2 cellular contexts compared by ENCODE assay signal in the genomic region with DNA sequence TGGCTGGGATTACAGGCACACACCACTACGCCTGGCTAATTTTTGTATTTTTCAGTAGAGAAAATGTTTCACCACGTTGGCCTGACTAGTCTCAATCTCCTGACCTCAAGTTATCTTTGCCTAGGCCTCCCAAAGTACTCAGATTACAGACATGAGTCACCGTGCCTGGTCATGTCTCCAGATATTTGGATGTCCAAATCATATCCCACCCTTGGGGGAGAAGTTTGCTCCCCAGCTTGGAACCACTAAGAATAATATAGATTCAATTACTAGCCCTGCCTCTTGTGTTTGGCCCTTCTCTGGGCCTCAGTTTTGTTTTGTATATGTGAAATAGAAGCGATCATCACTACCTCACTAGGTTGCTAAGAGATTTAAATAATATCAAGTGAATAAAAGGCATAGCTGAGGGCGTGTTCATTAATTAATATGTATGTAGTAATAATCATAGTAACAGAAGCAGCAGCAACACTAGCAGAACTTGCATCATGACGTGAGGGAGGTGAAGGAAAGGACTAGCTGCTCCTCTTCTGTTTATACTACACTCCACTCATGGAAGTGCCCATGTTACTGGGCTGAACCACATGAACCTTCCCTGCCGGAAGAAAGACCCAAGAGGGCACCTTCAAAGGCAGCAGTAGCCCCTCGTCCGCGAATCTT.
TF ChIP-seq lines count a peak whose summit lies in the region.

No MANE protein-coding gene starts in this region.

TF ChIP-seq in SK-N-SH, 30 proteins besides CTCF, POLR2A, EP300 and RAD21 (continues in another document):
- TF ChIP-seq NRF1 (IDR thresholded peaks at IDR 0.05; ENCODE audit: low read depth, low read length) (no peak), CHD2 (IDR thresholded peaks at IDR 0.05; ENCODE audit: low read length, partially characterized antibody) (no peak), SMC3 (IDR thresholded peaks at IDR 0.05; ENCODE audit: low read depth, low read length) (no peak), FOXM1 (IDR thresholded peaks at IDR 0.05; ENCODE audit: low read depth) (no peak), TCF12 (IDR thresholded peaks at IDR 0.05) (peak; percentile 37; the same call in 1 of the 2 replicates), GABPA (IDR thresholded peaks at IDR 0.05; ENCODE audit: low read depth) (no peak), TEAD4 (IDR thresholded peaks at IDR 0.05; ENCODE audit: borderline replicate concordance, insufficient read depth) (no peak), EZH2phosphoT487 (IDR thresholded peaks at IDR 0.05; ENCODE audit: borderline replicate concordance, low read depth) (no peak), RXRA (IDR thresholded peaks at IDR 0.05; ENCODE audit: borderline replicate concordance, low read depth) (0 out of 2 replicates have a peak, but pooled peaks have one; percentile 42), GATA2 (CRISPR knock-in tag; IDR thresholded peaks at IDR 0.05) (no peak), ELF1 (IDR thresholded peaks at IDR 0.05) (no peak), TAF1 (IDR thresholded peaks at IDR 0.05; ENCODE audit: borderline replicate concordance, low read depth, low read length) (no peak), RCOR1 (IDR thresholded peaks at IDR 0.05; ENCODE audit: low read length) (no peak), JUND (IDR thresholded peaks at IDR 0.05) (peak; percentile 40; the same call in 1 of the 2 replicates), FOXJ3 (CRISPR knock-in tag; IDR thresholded peaks at IDR 0.05) (no peak), NFIC (IDR thresholded peaks at IDR 0.05; ENCODE audit: borderline replicate concordance) (peak; percentile 9; the same call in 1 of the 2 replicates), MEF2A (IDR thresholded peaks at IDR 0.05; ENCODE audit: borderline replicate concordance, low read depth) (no peak), SIN3A (IDR thresholded peaks at IDR 0.05; ENCODE audit: borderline replicate concordance, low read depth, low read length) (no peak), RFX5 (IDR thresholded peaks at IDR 0.05; ENCODE audit: low read length) (no peak), MXI1 (IDR thresholded peaks at IDR 0.05; ENCODE audit: low read depth, low read length) (no peak), FOSL2 (IDR thresholded peaks at IDR 0.05; ENCODE audit: borderline replicate concordance, low read depth) (peak; percentile 74)
- TF ChIP-seq, protein P1, sequence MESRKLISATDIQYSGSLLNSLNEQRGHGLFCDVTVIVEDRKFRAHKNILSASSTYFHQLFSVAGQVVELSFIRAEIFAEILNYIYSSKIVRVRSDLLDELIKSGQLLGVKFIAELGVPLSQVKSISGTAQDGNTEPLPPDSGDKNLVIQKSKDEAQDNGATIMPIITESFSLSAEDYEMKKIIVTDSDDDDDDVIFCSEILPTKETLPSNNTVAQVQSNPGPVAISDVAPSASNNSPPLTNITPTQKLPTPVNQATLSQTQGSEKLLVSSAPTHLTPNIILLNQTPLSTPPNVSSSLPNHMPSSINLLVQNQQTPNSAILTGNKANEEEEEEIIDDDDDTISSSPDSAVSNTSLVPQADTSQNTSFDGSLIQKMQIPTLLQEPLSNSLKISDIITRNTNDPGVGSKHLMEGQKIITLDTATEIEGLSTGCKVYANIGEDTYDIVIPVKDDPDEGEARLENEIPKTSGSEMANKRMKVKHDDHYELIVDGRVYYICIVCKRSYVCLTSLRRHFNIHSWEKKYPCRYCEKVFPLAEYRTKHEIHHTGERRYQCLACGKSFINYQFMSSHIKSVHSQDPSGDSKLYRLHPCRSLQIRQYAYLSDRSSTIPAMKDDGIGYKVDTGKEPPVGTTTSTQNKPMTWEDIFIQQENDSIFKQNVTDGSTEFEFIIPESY (IDR thresholded peaks at IDR 0.05; ENCODE audit: borderline replicate concordance, low read depth): no peak
- TF ChIP-seq, protein P2, sequence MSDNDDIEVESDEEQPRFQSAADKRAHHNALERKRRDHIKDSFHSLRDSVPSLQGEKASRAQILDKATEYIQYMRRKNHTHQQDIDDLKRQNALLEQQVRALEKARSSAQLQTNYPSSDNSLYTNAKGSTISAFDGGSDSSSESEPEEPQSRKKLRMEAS (IDR thresholded peaks at IDR 0.05; ENCODE audit: low read depth): no peak
- TF ChIP-seq, protein P3, sequence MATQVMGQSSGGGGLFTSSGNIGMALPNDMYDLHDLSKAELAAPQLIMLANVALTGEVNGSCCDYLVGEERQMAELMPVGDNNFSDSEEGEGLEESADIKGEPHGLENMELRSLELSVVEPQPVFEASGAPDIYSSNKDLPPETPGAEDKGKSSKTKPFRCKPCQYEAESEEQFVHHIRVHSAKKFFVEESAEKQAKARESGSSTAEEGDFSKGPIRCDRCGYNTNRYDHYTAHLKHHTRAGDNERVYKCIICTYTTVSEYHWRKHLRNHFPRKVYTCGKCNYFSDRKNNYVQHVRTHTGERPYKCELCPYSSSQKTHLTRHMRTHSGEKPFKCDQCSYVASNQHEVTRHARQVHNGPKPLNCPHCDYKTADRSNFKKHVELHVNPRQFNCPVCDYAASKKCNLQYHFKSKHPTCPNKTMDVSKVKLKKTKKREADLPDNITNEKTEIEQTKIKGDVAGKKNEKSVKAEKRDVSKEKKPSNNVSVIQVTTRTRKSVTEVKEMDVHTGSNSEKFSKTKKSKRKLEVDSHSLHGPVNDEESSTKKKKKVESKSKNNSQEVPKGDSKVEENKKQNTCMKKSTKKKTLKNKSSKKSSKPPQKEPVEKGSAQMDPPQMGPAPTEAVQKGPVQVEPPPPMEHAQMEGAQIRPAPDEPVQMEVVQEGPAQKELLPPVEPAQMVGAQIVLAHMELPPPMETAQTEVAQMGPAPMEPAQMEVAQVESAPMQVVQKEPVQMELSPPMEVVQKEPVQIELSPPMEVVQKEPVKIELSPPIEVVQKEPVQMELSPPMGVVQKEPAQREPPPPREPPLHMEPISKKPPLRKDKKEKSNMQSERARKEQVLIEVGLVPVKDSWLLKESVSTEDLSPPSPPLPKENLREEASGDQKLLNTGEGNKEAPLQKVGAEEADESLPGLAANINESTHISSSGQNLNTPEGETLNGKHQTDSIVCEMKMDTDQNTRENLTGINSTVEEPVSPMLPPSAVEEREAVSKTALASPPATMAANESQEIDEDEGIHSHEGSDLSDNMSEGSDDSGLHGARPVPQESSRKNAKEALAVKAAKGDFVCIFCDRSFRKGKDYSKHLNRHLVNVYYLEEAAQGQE (IDR thresholded peaks at IDR 0.05; ENCODE audit: low read depth, low read length): no peak
- TF ChIP-seq, protein P4, sequence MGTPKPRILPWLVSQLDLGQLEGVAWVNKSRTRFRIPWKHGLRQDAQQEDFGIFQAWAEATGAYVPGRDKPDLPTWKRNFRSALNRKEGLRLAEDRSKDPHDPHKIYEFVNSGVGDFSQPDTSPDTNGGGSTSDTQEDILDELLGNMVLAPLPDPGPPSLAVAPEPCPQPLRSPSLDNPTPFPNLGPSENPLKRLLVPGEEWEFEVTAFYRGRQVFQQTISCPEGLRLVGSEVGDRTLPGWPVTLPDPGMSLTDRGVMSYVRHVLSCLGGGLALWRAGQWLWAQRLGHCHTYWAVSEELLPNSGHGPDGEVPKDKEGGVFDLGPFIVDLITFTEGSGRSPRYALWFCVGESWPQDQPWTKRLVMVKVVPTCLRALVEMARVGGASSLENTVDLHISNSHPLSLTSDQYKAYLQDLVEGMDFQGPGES (IDR thresholded peaks at IDR 0.05; ENCODE audit: low read depth, low read length): no peak

TF ChIP-seq in H1, 55 proteins besides CTCF, POLR2A, EP300 and RAD21:
- TF ChIP-seq RFX5 (IDR thresholded peaks at IDR 0.05; ENCODE audit: borderline replicate concordance, low read depth, low read length): no peak
- TF ChIP-seq GTF2F1 (IDR thresholded peaks at IDR 0.05; ENCODE audit: borderline replicate concordance, low read depth, low read length): no peak
- no peak for TF ChIP-seq SIN3A (conservative IDR thresholded peaks at IDR 0.05 in 1 of 2, IDR thresholded peaks at IDR 0.05 in 1 of 2; ENCODE audit: low read depth in 1 of 2, low read length in 2 of 2)
- TF ChIP-seq SIX5 (IDR thresholded peaks at IDR 0.05; ENCODE audit: low read depth, low read length): no peak
- TF ChIP-seq BCL11A (IDR thresholded peaks at IDR 0.05; ENCODE audit: low read depth in 2 of 2, low read length in 2 of 2): no peak
- no peak for TF ChIP-seq FOSL1 (IDR thresholded peaks at IDR 0.05; ENCODE audit: insufficient read depth, low read depth, low read length)
- TF ChIP-seq TCF12 (IDR thresholded peaks at IDR 0.05; ENCODE audit: low read depth, low read length): no peak
- TF ChIP-seq CHD1 (IDR thresholded peaks at IDR 0.05; ENCODE audit: low read depth, low read length): no peak
- no peak for TF ChIP-seq RNF2 (IDR thresholded peaks at IDR 0.05; ENCODE audit: borderline replicate concordance, low read depth, low read length, missing control alignments, poor library complexity, severe bottlenecking)
- no peak for TF ChIP-seq BACH1 (IDR thresholded peaks at IDR 0.05; ENCODE audit: low read length)
- TF ChIP-seq SUZ12 (IDR thresholded peaks at IDR 0.05; ENCODE audit: low read length): no peak
- TF ChIP-seq YY1 (IDR thresholded peaks at IDR 0.05; ENCODE audit: low read depth, low read length): no peak
- TF ChIP-seq TAF1 (IDR thresholded peaks at IDR 0.05; ENCODE audit: low read depth, low read length): no peak
- no peak for TF ChIP-seq PHF8 (conservative IDR thresholded peaks at IDR 0.05; ENCODE audit: low read depth, low read length)
- TF ChIP-seq KDM1A (IDR thresholded peaks at IDR 0.05; ENCODE audit: borderline replicate concordance, low read length): no peak
- TF ChIP-seq NRF1 (IDR thresholded peaks at IDR 0.05; ENCODE audit: low read depth, low read length): no peak
